1 cellular context compared by ENCODE assay signal in genomic region chr15:71437404-71437803, GRCh38.
TF ChIP-seq lines count a peak whose summit lies in the region.

No MANE protein-coding gene starts in this region.

TF ChIP-seq in IMR-90, 13 proteins besides CTCF, POLR2A, EP300 and RAD21 (continued from another document):
- TF ChIP-seq RFX5 (IDR thresholded peaks at IDR 0.05; ENCODE audit: low read depth, low read length) = no peak
- no peak for TF ChIP-seq ELK1 (IDR thresholded peaks at IDR 0.05; ENCODE audit: borderline replicate concordance, low read depth, low read length)
- no peak for TF ChIP-seq USF2 (IDR thresholded peaks at IDR 0.05; ENCODE audit: low read depth, low read length)
- no peak for TF ChIP-seq FOS (IDR thresholded peaks at IDR 0.05; ENCODE audit: low read depth, low read length)
- TF ChIP-seq CHD1 (IDR thresholded peaks at IDR 0.05; ENCODE audit: low read depth, low read length) = no peak
- TF ChIP-seq RCOR1 (IDR thresholded peaks at IDR 0.05; ENCODE audit: insufficient replicate concordance, low read length) = no peak
- no peak for TF ChIP-seq NFE2L2 (IDR thresholded peaks at IDR 0.05; ENCODE audit: low read depth, low read length)
- no peak for TF ChIP-seq MXI1 (IDR thresholded peaks at IDR 0.05; ENCODE audit: borderline replicate concordance, low read depth, low read length)
- no peak for TF ChIP-seq CEBPB (IDR thresholded peaks at IDR 0.05; ENCODE audit: low read depth, low read length)
